In the genomic region with DNA sequence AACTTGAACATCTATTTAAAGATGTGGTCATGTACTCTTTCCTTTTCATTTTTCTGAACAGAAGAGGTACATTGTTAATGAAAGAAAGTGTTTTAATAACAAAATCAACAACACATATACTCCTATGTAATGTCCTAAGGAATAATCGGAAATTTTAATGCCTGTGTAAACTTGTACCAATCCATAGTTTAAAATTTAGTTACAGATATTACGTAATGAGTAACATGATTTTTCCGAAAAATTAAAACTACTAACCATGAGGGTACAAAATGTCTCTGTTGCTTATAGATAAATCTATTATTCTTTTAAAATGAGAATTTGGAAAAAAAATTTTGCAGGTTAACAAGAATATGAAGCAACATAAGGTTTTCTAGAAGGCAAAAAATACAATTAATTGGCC, we compare ENCODE assay signal across 31 cellular contexts.
"Had no signal": no experiment of that assay in that cellular context is flagged by ENCODE, and none has a peak within 500 bp of the region (broad histone marks: within the 10 kb centered on the region; RNA-seq: fewer than 3 reads in every experiment).

No MANE protein-coding gene starts in this region.

- H3K4me3 Mint-ChIP-seq: naive thymus-derived CD4-positive, alpha-beta T cell; nephron; neural progenitor cell; stimulated activated memory B cell treated with anti-CD40 and anti-IgM and Interleukin-4, amounts not matched to agents 10 μg/mL and 1 μg/mL and 100 μg/mL, for 72 hours; stimulated activated naive CD8-positive, alpha-beta T cell treated with anti-CD3 and anti-CD28 coated beads, Interleukin-15, amount 100 ng/mL, for 72 hours; type B pancreatic cell had no signal

- H3K27me3 Mint-ChIP-seq: progenitor cell of endocrine pancreas; stimulated activated memory B cell treated with anti-CD40 and anti-IgM and Interleukin-4, amounts not matched to agents 10 μg/mL and 1 μg/mL and 100 μg/mL, for 72 hours had no signal

- H3K36me3 Mint-ChIP-seq: stimulated activated memory B cell treated with anti-CD40 and anti-IgM and Interleukin-4, amounts not matched to agents 10 μg/mL and 1 μg/mL and 100 μg/mL, for 72 hours; type B pancreatic cell had no signal

- H3K36me3 ChIP-seq: neural progenitor cell, ovary, spleen, suprapubic skin, tibial artery, transverse colon, upper lobe of right lung, uterus had no signal

- H3K79me2 ChIP-seq: parathyroid adenoma had no signal

- H3K9ac ChIP-seq: neural progenitor cell, parathyroid adenoma had no signal

- ATAC-seq: naive thymus-derived CD4-positive, alpha-beta T cell; psoas muscle; right cardiac atrium; sciatic nerve; stimulated activated memory B cell treated with anti-CD40 and anti-IgM and Interleukin-4, amounts not matched to agents 10 μg/mL and 1 μg/mL and 100 μg/mL, for 72 hours; stimulated activated naive CD8-positive, alpha-beta T cell treated with anti-CD3 and anti-CD28 coated beads, Interleukin-15, amount 100 ng/mL, for 72 hours; stimulated activated naive CD8-positive, alpha-beta T cell treated with anti-CD3 and anti-CD28 coated beads, Interleukin-15, Interleukin-2, amounts not matched to agents 100 U/mL and 50 U/mL, for 24 hours had no signal

- H3K27ac ChIP-seq: neural progenitor cell, ovary, parathyroid adenoma, psoas muscle, skin epidermis, spleen, suprapubic skin, testis, tibial artery, transverse colon, upper lobe of right lung, uterus had no signal

- H3K9me3 ChIP-seq: ovary, psoas muscle, spleen, suprapubic skin, testis, tibial artery, transverse colon, upper lobe of right lung, uterus had no signal

- H3K27me3 ChIP-seq: neural progenitor cell, ovary, spleen, suprapubic skin, testis, tibial artery, transverse colon, upper lobe of right lung, uterus had no signal

- H3K9me3 Mint-ChIP-seq: nephron; stimulated activated memory B cell treated with anti-CD40 and anti-IgM and Interleukin-4, amounts not matched to agents 10 μg/mL and 1 μg/mL and 100 μg/mL, for 72 hours; type B pancreatic cell had no signal

- H3K4me2 ChIP-seq: neural progenitor cell, smooth muscle cell had no signal

- H3K4me3 ChIP-seq: neural progenitor cell, ovary, psoas muscle, skin epidermis, smooth muscle cell, spleen, suprapubic skin, testis, tibial artery, transverse colon, upper lobe of right lung, uterus had no signal

- DNase-seq: naive thymus-derived CD4-positive, alpha-beta T cell; occipital lobe; ovary; posterior cingulate gyrus; psoas muscle; right cardiac atrium; spleen; stimulated activated CD4-positive, alpha-beta T cell treated with anti-CD3 and anti-CD28 coated beads, Interleukin-12 subunit alpha, Interleukin-12 subunit beta, amount 100 ng/mL, for 4 hours; stimulated activated CD4-positive, alpha-beta T cell treated with anti-CD3 and anti-CD28 coated beads, Interleukin-1b, Interleukin-23, amount 100 ng/mL, for 48 hours; stimulated activated CD4-positive, alpha-beta T cell treated with anti-CD3 and anti-CD28 coated beads, Interleukin-4, amount 100 ng/mL, for 1 hour; stimulated activated CD4-positive, alpha-beta T cell treated with anti-CD3 and anti-CD28 coated beads, Interleukin-4, amount 100 ng/mL, for 4 hours; stimulated activated CD8-positive, alpha-beta memory T cell treated with anti-CD3 and anti-CD28 coated beads, Interleukin-4, amount 100 ng/mL, for 48 hours; stimulated activated naive CD4-positive, alpha-beta T cell; stimulated activated naive CD8-positive, alpha-beta T cell treated with anti-CD3 and anti-CD28 coated beads, Interleukin-15, amount 100 ng/mL, for 72 hours; stimulated activated naive CD8-positive, alpha-beta T cell treated with anti-CD3 and anti-CD28 coated beads, Interleukin-15, Interleukin-2, amounts not matched to agents 100 U/mL and 50 U/mL, for 24 hours; substantia nigra; testis; tibial artery; transverse colon; upper lobe of right lung; uterus had no signal

- H3K4me1 ChIP-seq: parathyroid adenoma, psoas muscle, suprapubic skin, testis, tibial artery, transverse colon, upper lobe of right lung, uterus had no signal

- H3K27ac Mint-ChIP-seq: naive thymus-derived CD4-positive, alpha-beta T cell; neural progenitor cell; progenitor cell of endocrine pancreas; stimulated activated naive CD8-positive, alpha-beta T cell treated with anti-CD3 and anti-CD28 coated beads, Interleukin-15, amount 100 ng/mL, for 72 hours; type B pancreatic cell had no signal

- H2AFZ ChIP-seq: neural progenitor cell, parathyroid adenoma had no signal
